1 cellular context compared by ENCODE assay signal in the genomic region with DNA sequence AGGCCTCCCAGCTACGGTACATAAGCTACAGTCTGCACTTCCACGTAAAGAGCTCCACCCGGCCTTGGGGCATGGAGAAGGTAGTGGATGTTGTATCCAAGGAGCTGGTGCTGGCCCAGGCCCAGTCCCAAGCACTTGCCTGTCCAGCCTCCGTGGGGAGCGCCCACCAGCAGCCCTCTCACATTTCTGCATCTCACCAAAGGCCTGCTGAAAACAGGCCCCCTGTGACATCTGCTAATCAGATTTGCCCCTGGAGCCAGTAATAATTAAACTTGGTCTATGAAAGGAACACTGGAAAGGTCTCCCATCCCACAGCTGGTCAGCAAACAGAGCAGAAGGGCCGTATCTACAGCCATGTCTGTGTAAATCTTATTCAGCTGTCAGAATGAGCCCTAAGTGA.
TF ChIP-seq lines count a peak whose summit lies in the region.

No MANE protein-coding gene starts in this region.

TF ChIP-seq in SK-N-SH, 30 proteins besides CTCF, POLR2A, EP300 and RAD21 (continued from another document):
- peak; percentile 52 for TF ChIP-seq CHD2 (IDR thresholded peaks at IDR 0.05; ENCODE audit: low read length, partially characterized antibody)
- TF ChIP-seq TAF1 (IDR thresholded peaks at IDR 0.05; ENCODE audit: borderline replicate concordance, low read depth, low read length) = no peak
- TF ChIP-seq POLR2AphosphoS5 (IDR thresholded peaks at IDR 0.05; ENCODE audit: low read depth, low read length) = no peak
- no peak for TF ChIP-seq JUND (IDR thresholded peaks at IDR 0.05)
- no peak for TF ChIP-seq EZH2phosphoT487 (IDR thresholded peaks at IDR 0.05; ENCODE audit: borderline replicate concordance, low read depth)
